Comparison of ENCODE assay signal across 8 cellular contexts in genomic region chr3:112665009-112665408, GRCh38. TPM values are rescaled to one million over a fixed set of nuclear protein-coding genes. Genes with fewer than 3 reads are reported as not detected.
DNase-seq lines count a peak whose midpoint lies in the region; TF ChIP-seq lines count a peak whose summit lies in the region.
"Not testable (repeated sequence)": the region's sequence is repeated elsewhere in the genome, so short reads cannot be mapped to it uniquely, and the experiment has no call there.
"Had no signal": no experiment of that assay in that cellular context is flagged by ENCODE, and none has a peak within 500 bp of the region (broad histone marks: within the 10 kb centered on the region; RNA-seq: fewer than 3 reads in every experiment).

No MANE protein-coding gene starts in this region.

- CTCF ChIA-PET in Caco-2 (lab: Charles Lee) = interaction anchor here (0.6 kb wide), 1 partner anchor 111 kb away, joined by 3 read pairs; no protein-coding TSS in a partner anchor
- CTCF ChIA-PET in HEK293T (lab: Yijun Ruan, JAX) = not testable (repeated sequence)

- TF ChIP-seq CTCF in Caco-2 (IDR thresholded peaks at IDR 0.05; ENCODE audit: insufficient read depth in 1 of 2, low read depth in 1 of 2, low read length in 1 of 2, severe bottlenecking in 1 of 2, unreplicated experiment in 1 of 2) = not testable (repeated sequence)

- not testable (repeated sequence) for H3K4me1 ChIP-seq in Caco-2; iPS-15b (ENCODE audit: control insufficient read depth, insufficient read depth, low read length)

- not testable (repeated sequence) for DNase-seq in Caco-2; HEK293T (ENCODE audit: extremely low spot score)
- DNase-seq in NCI-H1105 treated with DMSO at 0.1 percent for 48 hours (lab: John Stamatoyannopoulos, UW) (peak; percentile 34), NCI-H2029 treated with DMSO at 0.1 percent for 48 hours (lab: John Stamatoyannopoulos, UW) (peak; percentile 32), NCI-H510A treated with DMSO at 0.1 percent for 48 hours (lab: John Stamatoyannopoulos, UW) (peak; percentile 6), SHP77 treated with DMSO at 0.1 percent for 48 hours (lab: John Stamatoyannopoulos, UW) (peak; percentile 7)

- POLR2A ChIA-PET in Caco-2 (lab: Charles Lee); HEK293T (lab: Yijun Ruan, JAX): not testable (repeated sequence)

- H3K4me3 ChIP-seq in Caco-2 (ENCODE audit: low read depth, low read length) (peak overlapping the region; percentile 53), iPS-15b (ENCODE audit: low read depth, low read length) (peak overlapping the region; percentile 15)

- not testable (repeated sequence) for H3K36me3 ChIP-seq in Caco-2 (ENCODE audit: control insufficient read depth, insufficient read depth, low read length); iPS-15b (ENCODE audit: control insufficient read depth, insufficient read depth, low read length)

- H3K27ac Mint-ChIP-seq in Caco-2 (ENCODE audit: unreplicated experiment) = peak overlapping the region; percentile 95

- BruUV-seq in Caco-2 (replicated peaks; lab: Mats Ljungman, UMichigan) = not testable (repeated sequence)

- not testable (repeated sequence) for H3K9ac ChIP-seq in iPS-15b (ENCODE audit: low read depth, low read length)

- not testable (repeated sequence) for H3K4me1 Mint-ChIP-seq in Caco-2 (ENCODE audit: low read depth, unreplicated experiment)

- not testable (repeated sequence) for H3K9me3 Mint-ChIP-seq in Caco-2 (ENCODE audit: unreplicated experiment)

- peak overlapping the region; percentile 91 for H3K4me3 Mint-ChIP-seq in Caco-2 (ENCODE audit: unreplicated experiment)

- not testable (repeated sequence) for H3K27me3 ChIP-seq in Caco-2 (replicated peaks; ENCODE audit: control insufficient read depth, insufficient read depth, low read length); iPS-15b (ENCODE audit: control insufficient read depth, insufficient read depth, low read length)

- not testable (repeated sequence) for H3K27me3 Mint-ChIP-seq in Caco-2 (ENCODE audit: insufficient read depth, unreplicated experiment)

- intact Hi-C loops in Caco-2 (cut with micrococcal nuclease; ENCODE audit: unreplicated experiment) = not testable (repeated sequence)

- not testable (repeated sequence) for H3K9me3 ChIP-seq in Caco-2; iPS-15b (ENCODE audit: control insufficient read depth, insufficient read depth, low read length)

- not testable (repeated sequence) for H3K36me3 Mint-ChIP-seq in Caco-2 (ENCODE audit: insufficient read depth, unreplicated experiment)

TF ChIP-seq in HEK293T, 16 proteins besides CTCF, POLR2A, EP300 and RAD21:
- TF ChIP-seq PKNOX1 (IDR thresholded peaks at IDR 0.05) = 0 out of 2 replicates have a peak, but pooled peaks have one; percentile 33

RNA-seq across cellular contexts. Expression of gene CCDC80, which starts 24.1 kb away (rescaled TPM):
- total RNA-seq in Caco-2 (2022) = 19.4 and 26.2 TPM in 2 replicates
- total RNA-seq: CD4-positive, CD25-positive, alpha-beta regulatory T cell had no signal
